ENCODE assay signal across 8 cellular contexts in the genomic region with DNA sequence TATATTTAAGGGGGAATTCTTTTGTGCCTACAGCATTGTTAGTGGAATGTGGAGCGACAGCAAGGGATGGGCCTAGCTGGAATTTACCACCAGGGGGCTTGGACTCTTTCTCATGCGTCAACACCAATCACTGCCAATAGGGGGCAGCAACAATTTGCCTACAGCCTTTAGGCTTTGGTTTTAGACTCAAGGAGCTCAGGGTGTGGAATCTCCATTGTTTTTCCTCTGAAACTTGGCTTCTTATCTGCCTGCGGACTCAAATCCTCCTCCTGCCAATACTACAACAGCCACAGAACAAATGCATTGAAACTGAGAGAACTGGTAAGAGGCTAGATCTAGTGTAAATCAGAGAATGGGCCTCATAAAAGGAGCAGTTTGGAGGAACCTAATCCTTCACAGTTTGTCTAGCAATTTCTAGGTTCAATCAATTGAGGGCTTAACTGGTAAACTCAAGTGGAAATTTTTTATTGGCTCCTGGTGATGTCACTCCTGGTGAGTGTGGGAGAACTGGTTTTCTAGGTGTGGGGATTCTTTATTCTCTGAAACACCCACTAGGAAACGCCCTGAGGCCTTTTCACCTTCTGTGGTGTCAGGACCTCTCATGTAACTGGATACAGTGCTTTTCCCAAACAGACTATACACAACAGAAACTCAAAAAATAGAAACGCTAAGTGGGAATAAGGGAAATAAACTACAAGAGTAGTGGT. TPM values are rescaled to one million over a fixed set of nuclear protein-coding genes. Genes with fewer than 3 reads are reported as not detected.
A peak's percentile ranks its signal among the peaks of the same experiment; 100 is the strongest.
DNase-seq lines count a peak whose midpoint lies in the region; ATAC-seq, FAIRE-seq and TF ChIP-seq lines count a peak whose summit lies in the region.

No MANE protein-coding gene starts in this region.

- no peaks in the 10 kb centered on the region for H3K36me3 Mint-ChIP-seq in activated CD8-positive, alpha-beta memory T cell treated with anti-CD3 and anti-CD28 coated beads, Interleukin-2, amount 10 ng/mL, durations not matched to agents 7 days and 5 days

- CTCF ChIA-PET in activated CD8-positive, alpha-beta memory T cell treated with anti-CD3 and anti-CD28 coated beads, Interleukin-2, amount 10 ng/mL, durations not matched to agents 7 days and 5 days (lab: Charles Lee) = interaction anchor here (0.6 to 3.7 kb wide), 45 partner anchors 8 to 695 kb away, joined by 3 to 98 read pairs (median 5); partner anchors contain the start of genes PRPS2 and TMSB4X

- no peak for FAIRE-seq in HTR-8/SVneo (lab: Jason Lieb, UNC)

- H3K4me3 ChIP-seq in epithelial cell of proximal tubule (ENCODE audit: low read depth, low read length) = no peak overlapping the region
- no peak overlapping the region for H3K4me3 ChIP-seq in mucosa of rectum (ENCODE audit: low read length in 2 of 2)

- H3K27me3 ChIP-seq in mucosa of rectum (ENCODE audit: control insufficient read depth in 2 of 2, insufficient read depth in 2 of 2, low read length in 2 of 2) = no peaks in the 10 kb centered on the region

- H3K4me3 Mint-ChIP-seq in activated CD8-positive, alpha-beta memory T cell treated with anti-CD3 and anti-CD28 coated beads, Interleukin-2, amount 10 ng/mL, durations not matched to agents 7 days and 5 days = peak overlapping the region; percentile 55

- peaks cover 52% of the 10 kb centered on the region for H3K4me1 Mint-ChIP-seq in activated CD8-positive, alpha-beta memory T cell treated with anti-CD3 and anti-CD28 coated beads, Interleukin-2, amount 10 ng/mL, durations not matched to agents 7 days and 5 days

- peak overlapping the region; percentile 90 for H3K27ac Mint-ChIP-seq in activated CD8-positive, alpha-beta memory T cell treated with anti-CD3 and anti-CD28 coated beads, Interleukin-2, amount 10 ng/mL, durations not matched to agents 7 days and 5 days

- DNase-seq in ELR (ENCODE audit: low read depth) = peak; percentile 80
- DNase-seq in HTR-8/SVneo (ENCODE audit: insufficient read length, low spot score) = peak; percentile 81
- peak; percentile 81 for DNase-seq in NOMO-1 treated with DMSO at 0.1 percent for 48 hours (lab: John Stamatoyannopoulos, UW; ENCODE audit: unreplicated experiment)
- DNase-seq in activated CD8-positive, alpha-beta memory T cell treated with anti-CD3 and anti-CD28 coated beads, Interleukin-2, amount 10 ng/mL, durations not matched to agents 7 days and 5 days = peak; percentile 80
- DNase-seq in epithelial cell of proximal tubule (ENCODE audit: low read depth) = no peak
- DNase-seq in stimulated activated naive CD8-positive, alpha-beta T cell treated with anti-CD3 and anti-CD28 coated beads, Interleukin-15, Interleukin-2, amounts not matched to agents 100 U/mL and 50 U/mL, for 24 hours = peak; percentile 76

- H3K9me3 ChIP-seq in mucosa of rectum (ENCODE audit: control insufficient read depth in 2 of 2, low read length in 2 of 2) = no peaks in the 10 kb centered on the region

- peak overlapping the region; percentile 80 to 86 for H3K27ac ChIP-seq in mucosa of rectum (ENCODE audit: low read depth in 2 of 2, low read length in 2 of 2)

- no peaks in the 10 kb centered on the region for H3K36me3 ChIP-seq in mucosa of rectum (ENCODE audit: control insufficient read depth in 2 of 2, insufficient read depth in 2 of 2, low read length in 2 of 2)

- H3K9ac ChIP-seq in mucosa of rectum (ENCODE audit: low read depth in 1 of 2, low read length in 2 of 2) = peak overlapping the region; percentile 6 to 38

- no peak for ATAC-seq in activated CD8-positive, alpha-beta memory T cell treated with anti-CD3 and anti-CD28 coated beads, Interleukin-2, amount 10 ng/mL, durations not matched to agents 7 days and 5 days
- ATAC-seq in stimulated activated naive CD8-positive, alpha-beta T cell treated with anti-CD3 and anti-CD28 coated beads, Interleukin-15, Interleukin-2, amounts not matched to agents 100 U/mL and 50 U/mL, for 24 hours = peak; percentile 10
- no peak for ATAC-seq in GM21360 (IDR thresholded peaks at IDR 0.05; ENCODE audit: unreplicated experiment)

- H3K9me3 Mint-ChIP-seq in activated CD8-positive, alpha-beta memory T cell treated with anti-CD3 and anti-CD28 coated beads, Interleukin-2, amount 10 ng/mL, durations not matched to agents 7 days and 5 days (ENCODE audit: low read depth) = no peaks in the 10 kb centered on the region

- TF ChIP-seq CTCF in epithelial cell of proximal tubule (conservative IDR thresholded peaks at IDR 0.05; ENCODE audit: low read depth, low read length) = peak; percentile 98

- H3K4me1 ChIP-seq in mucosa of rectum (ENCODE audit: control insufficient read depth in 2 of 2, insufficient read depth in 2 of 2, low read length in 2 of 2) = peaks cover 13 to 32% of the 10 kb centered on the region in 2 donors

- no peaks in the 10 kb centered on the region for H3K27me3 Mint-ChIP-seq in activated CD8-positive, alpha-beta memory T cell treated with anti-CD3 and anti-CD28 coated beads, Interleukin-2, amount 10 ng/mL, durations not matched to agents 7 days and 5 days

RNA-seq across cellular contexts. Expression of gene TMSB4X, which starts 27.9 kb away (rescaled TPM):
- total RNA-seq in activated CD8-positive, alpha-beta memory T cell treated with anti-CD3 and anti-CD28 coated beads, Interleukin-2, amount 10 ng/mL, durations not matched to agents 7 days and 5 days = 1,000 to 10,000 TPM; 6,072 to 7,639 TPM
- 5,522 and 5,862 TPM in 2 replicates for total RNA-seq in epithelial cell of proximal tubule

RNA-seq across cellular contexts. Expression of gene TLR8, which starts 40.6 kb away (rescaled TPM):
- not detected for total RNA-seq in activated CD8-positive, alpha-beta memory T cell treated with anti-CD3 and anti-CD28 coated beads, Interleukin-2, amount 10 ng/mL, durations not matched to agents 7 days and 5 days
- total RNA-seq in epithelial cell of proximal tubule = not detected in 2 replicates
